23 cellular contexts compared by ENCODE assay signal in genomic region chr20:46634528-46634927, GRCh38. TPM values are rescaled to one million over a fixed set of nuclear protein-coding genes. Genes with fewer than 3 reads are reported as not detected.
"Had no signal": no experiment of that assay in that cellular context is flagged by ENCODE, and none has a peak within 500 bp of the region (broad histone marks: within the 10 kb centered on the region; RNA-seq: fewer than 3 reads in every experiment).

No MANE protein-coding gene starts in this region.

- H3K4me1 Mint-ChIP-seq: naive B cell, nephron had no signal

- H3K27me3 ChIP-seq: esophagus muscularis mucosa, gastrocnemius medialis, neutrophil, right atrium auricular region, transverse colon, uterus had no signal

- H3K36me3 ChIP-seq: esophagus muscularis mucosa, gastrocnemius medialis, heart right ventricle, neutrophil, right atrium auricular region, stomach, thoracic aorta, transverse colon, uterus had no signal

- H3K9me3 Mint-ChIP-seq: effector memory CD8-positive, alpha-beta T cell had no signal

- DNase-seq: effector memory CD8-positive, alpha-beta T cell; gastrocnemius medialis; heart right ventricle; islet precursor cell; left cardiac atrium; mesendoderm; naive B cell; posterior cingulate gyrus; small intestine; stimulated activated CD4-positive, alpha-beta T cell treated with anti-CD3 and anti-CD28 coated beads, Interleukin-12 subunit alpha, Interleukin-12 subunit beta, amount 100 ng/mL, for 4 hours; stimulated activated naive CD4-positive, alpha-beta T cell; stomach; substantia nigra; transverse colon; uterus had no signal

- H3K4me1 ChIP-seq: esophagus muscularis mucosa, gastrocnemius medialis, right atrium auricular region, transverse colon, uterus had no signal

- H3K27ac Mint-ChIP-seq: dendritic cell treated with granulocyte-macrophage colony-stimulating factor and Interleukin-4, amounts not matched to agents 40 ng/mL and 50 ng/mL, for 4 days; effector memory CD8-positive, alpha-beta T cell; naive B cell; nephron had no signal

- H3K4me3 Mint-ChIP-seq: dendritic cell treated with granulocyte-macrophage colony-stimulating factor and Interleukin-4, amounts not matched to agents 40 ng/mL and 50 ng/mL, for 4 days; effector memory CD8-positive, alpha-beta T cell; naive B cell; nephron had no signal

- H3K4me3 ChIP-seq: esophagus muscularis mucosa, gastrocnemius medialis, heart right ventricle, right atrium auricular region, stomach, thoracic aorta, transverse colon, uterus had no signal

- H3K27ac ChIP-seq: epithelial cell of prostate, esophagus muscularis mucosa, gastrocnemius medialis, heart right ventricle, neutrophil, right atrium auricular region, stomach, thoracic aorta, transverse colon, uterus had no signal

- ATAC-seq: effector memory CD8-positive, alpha-beta T cell; gastrocnemius medialis; heart right ventricle; left cardiac atrium had no signal

- H3K9me3 ChIP-seq: gastrocnemius medialis, neutrophil, transverse colon, uterus had no signal

RNA-seq across cellular contexts. Expression of gene SLC13A3, which starts 16.7 kb away (rescaled TPM):
- total RNA-seq: lung microvascular endothelial cell had no signal
